Comparison of ENCODE assay signal across 8 cellular contexts in genomic region chr4:22515888-22516541, GRCh38. TPM values are rescaled to one million over a fixed set of nuclear protein-coding genes. Genes with fewer than 3 reads are reported as not detected.
A peak's percentile ranks its signal among the peaks of the same experiment; 100 is the strongest.
DNase-seq lines count a peak whose midpoint lies in the region; ATAC-seq and TF ChIP-seq lines count a peak whose summit lies in the region.

A gene with protein sequence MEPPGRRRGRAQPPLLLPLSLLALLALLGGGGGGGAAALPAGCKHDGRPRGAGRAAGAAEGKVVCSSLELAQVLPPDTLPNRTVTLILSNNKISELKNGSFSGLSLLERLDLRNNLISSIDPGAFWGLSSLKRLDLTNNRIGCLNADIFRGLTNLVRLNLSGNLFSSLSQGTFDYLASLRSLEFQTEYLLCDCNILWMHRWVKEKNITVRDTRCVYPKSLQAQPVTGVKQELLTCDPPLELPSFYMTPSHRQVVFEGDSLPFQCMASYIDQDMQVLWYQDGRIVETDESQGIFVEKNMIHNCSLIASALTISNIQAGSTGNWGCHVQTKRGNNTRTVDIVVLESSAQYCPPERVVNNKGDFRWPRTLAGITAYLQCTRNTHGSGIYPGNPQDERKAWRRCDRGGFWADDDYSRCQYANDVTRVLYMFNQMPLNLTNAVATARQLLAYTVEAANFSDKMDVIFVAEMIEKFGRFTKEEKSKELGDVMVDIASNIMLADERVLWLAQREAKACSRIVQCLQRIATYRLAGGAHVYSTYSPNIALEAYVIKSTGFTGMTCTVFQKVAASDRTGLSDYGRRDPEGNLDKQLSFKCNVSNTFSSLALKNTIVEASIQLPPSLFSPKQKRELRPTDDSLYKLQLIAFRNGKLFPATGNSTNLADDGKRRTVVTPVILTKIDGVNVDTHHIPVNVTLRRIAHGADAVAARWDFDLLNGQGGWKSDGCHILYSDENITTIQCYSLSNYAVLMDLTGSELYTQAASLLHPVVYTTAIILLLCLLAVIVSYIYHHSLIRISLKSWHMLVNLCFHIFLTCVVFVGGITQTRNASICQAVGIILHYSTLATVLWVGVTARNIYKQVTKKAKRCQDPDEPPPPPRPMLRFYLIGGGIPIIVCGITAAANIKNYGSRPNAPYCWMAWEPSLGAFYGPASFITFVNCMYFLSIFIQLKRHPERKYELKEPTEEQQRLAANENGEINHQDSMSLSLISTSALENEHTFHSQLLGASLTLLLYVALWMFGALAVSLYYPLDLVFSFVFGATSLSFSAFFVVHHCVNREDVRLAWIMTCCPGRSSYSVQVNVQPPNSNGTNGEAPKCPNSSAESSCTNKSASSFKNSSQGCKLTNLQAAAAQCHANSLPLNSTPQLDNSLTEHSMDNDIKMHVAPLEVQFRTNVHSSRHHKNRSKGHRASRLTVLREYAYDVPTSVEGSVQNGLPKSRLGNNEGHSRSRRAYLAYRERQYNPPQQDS (N-terminal part only) (minus strand): TSS chr4:22516066. CDS start chr4:22515784, 282 bp downstream.

- H3K4me3 ChIP-seq in GM12864 (ENCODE audit: low read depth, low read length) (peak within 1 kb of the TSS; percentile 41), OCI-LY3 (ENCODE audit: low read length) (peak within 1 kb of the TSS; percentile 79), heart left ventricle (peak within 1 kb of the TSS; percentile 37 to 85 (median 62)), ovary (peak within 1 kb of the TSS; percentile 71), aorta (ENCODE audit: low read length in 2 of 2) (peak within 1 kb of the TSS; percentile 70 to 88)

- TF ChIP-seq EP300 in ovary (IDR thresholded peaks at IDR 0.05): no peak

- H3K27ac ChIP-seq in OCI-LY3 (ENCODE audit: low read length) (no peak within 1 kb of the TSS), heart left ventricle (peak within 1 kb of the TSS; percentile 53 to 91 (median 83)), ovary (peak within 1 kb of the TSS; percentile 65 to 73), aorta (ENCODE audit: low read depth in 1 of 2, low read length in 2 of 2) (peak within 1 kb of the TSS; percentile 41 to 63)

- H3K27me3 ChIP-seq in OCI-LY3 (ENCODE audit: low read depth, low read length) (no peaks in the 10 kb centered on the region), heart left ventricle (peaks cover 0 to 13% (median 0%) of the 10 kb centered on the region in 9 donors), ovary (no peaks in the 10 kb centered on the region), aorta (ENCODE audit: control insufficient read depth in 1 of 2, insufficient read depth in 2 of 2, low read length in 1 of 2) (no peaks in the 10 kb centered on the region)

- 0 to 1% (median 0%) methylated on average over 22 to 74 of the region's 74 CpGs for WGBS in heart left ventricle, 4 donors
- WGBS in ovary, 3 donors: 0 to 1% (median 0%) methylated on average over 33 to 73 of the region's 74 CpGs
- 0 to 1% methylated on average over 33 to 74 of the region's 74 CpGs for WGBS in aorta, 2 donors

- ATAC-seq in HG03135 (IDR thresholded peaks at IDR 0.05; ENCODE audit: unreplicated experiment): peak; percentile 52
- peak; percentile 75 to 96 (median 91) for ATAC-seq in heart left ventricle
- peak; percentile 89 for ATAC-seq in aorta (ENCODE audit: low FRiP score)
- ATAC-seq in GM21526 (IDR thresholded peaks at IDR 0.05; ENCODE audit: low FRiP score, unreplicated experiment): no peak

- TF ChIP-seq CTCF in GM12864 (IDR thresholded peaks at IDR 0.05; ENCODE audit: low read depth, low read length, missing control alignments) (no peak), OCI-LY3 (IDR thresholded peaks at IDR 0.05; ENCODE audit: low read depth, low read length) (no peak), heart left ventricle (IDR thresholded peaks at IDR 0.05) (no peak), ovary (IDR thresholded peaks at IDR 0.05) (no peak)

- no peaks in the 10 kb centered on the region for H3K36me3 ChIP-seq in OCI-LY3 (replicated peaks; ENCODE audit: low read depth, low read length)
- H3K36me3 ChIP-seq in heart left ventricle: no peaks in the 10 kb centered on the region
- no peaks in the 10 kb centered on the region for H3K36me3 ChIP-seq in ovary
- no peaks in the 10 kb centered on the region for H3K36me3 ChIP-seq in aorta (ENCODE audit: control insufficient read depth in 1 of 2, insufficient read depth in 2 of 2, low read length in 1 of 2)

- TF ChIP-seq POLR2A in heart left ventricle (IDR thresholded peaks at IDR 0.05) (peak in 1 of 2 donors; percentile 43), ovary (IDR thresholded peaks at IDR 0.05) (no peak)

- H4K20me1 ChIP-seq in OCI-LY3 (ENCODE audit: insufficient read depth, low read length): no peaks in the 10 kb centered on the region

- 0 out of 2 replicates have a peak, but pooled peaks cover 4% of the 10 kb centered on the region for H3K4me1 ChIP-seq in OCI-LY3 (ENCODE audit: low read length)
- peaks cover 0 to 24% (median 12%) of the 10 kb centered on the region in 12 donors for H3K4me1 ChIP-seq in heart left ventricle
- peaks cover 4% of the 10 kb centered on the region for H3K4me1 ChIP-seq in ovary (ENCODE audit: insufficient read depth)
- H3K4me1 ChIP-seq in aorta (ENCODE audit: control insufficient read depth in 1 of 2, insufficient read depth in 2 of 2, low read length in 2 of 2): no peaks in the 10 kb centered on the region

- peak within 1 kb of the TSS; percentile 60 for H3K9ac ChIP-seq in OCI-LY3 (ENCODE audit: low read length)

- H3K4me2 ChIP-seq in OCI-LY3 (ENCODE audit: low read length): peak within 1 kb of the TSS; percentile 66

- no peaks in the 10 kb centered on the region for H3K9me3 ChIP-seq in OCI-LY3 (ENCODE audit: insufficient read depth, low read length)
- H3K9me3 ChIP-seq in heart left ventricle: no peaks in the 10 kb centered on the region
- no peaks in the 10 kb centered on the region for H3K9me3 ChIP-seq in ovary
- H3K9me3 ChIP-seq in aorta (ENCODE audit: control insufficient read depth, low read length): no peaks in the 10 kb centered on the region

- intact Hi-C loops in heart left ventricle (cut with DNase I) (loop anchor here in 4 of 10 donors (5.0 to 10.0 kb wide), 3 partner anchors 49 to 81 kb away; no protein-coding TSS in a partner anchor), ovary (cut with DNase I) (no loop called here), aorta (cut with DNase I) (loop anchor here (5.0 to 10.0 kb wide), 4 partner anchors 89 to 161 kb away; no protein-coding TSS in a partner anchor)

- peaks cover 36% of the 10 kb centered on the region for H3K79me2 ChIP-seq in OCI-LY3 (ENCODE audit: low read length)

- no peak for DNase-seq in GM12864 (ENCODE audit: low read depth)
- peak; percentile 59 for DNase-seq in amniotic epithelial cell (ENCODE audit: low read depth)
- peak; percentile 77 to 88 (median 82) for DNase-seq in heart left ventricle
- peak; percentile 68 to 83 (median 78) for DNase-seq in ovary
- DNase-seq in aorta: peak; percentile 73 to 91

- H2AFZ ChIP-seq in OCI-LY3 (ENCODE audit: low read depth, low read length): peak within 1 kb of the TSS; percentile 63; the same call in 1 of the 2 replicates

RNA-seq across cellular contexts. Expression of the gene that starts here (rescaled TPM):
- 10 to 100 TPM; 18.2 to 43.9 (median 22.0) TPM for total RNA-seq in heart left ventricle
- 10 to 100 TPM in 1 of 2 donors, 1 to 10 TPM in 1; 9.6 to 11.2 TPM for polyA plus RNA-seq in heart left ventricle
- 10 to 100 TPM; 16.1 to 58.1 (median 24.3) TPM for total RNA-seq in ovary
- polyA plus RNA-seq in ovary: 10 to 100 TPM; 13.1 to 26.2 TPM
- total RNA-seq in aorta: 10 to 100 TPM; 15.2 to 22.5 TPM
- polyA plus RNA-seq in aorta: 10 to 100 TPM in 1 of 2 donors, 1 to 10 TPM in 1; 6.6 to 13.1 TPM

Comparison
In these comparisons a context has a peak if more than half of its experiments do, and no peak if none do; other contexts are left out.
1. intact Hi-C loops: an anchor here in aorta (5.0 to 10.0 kb wide); none called in ovary.